Comparison of ENCODE assay signal across 8 cellular contexts in genomic region chr20:17568972-17569471, GRCh38. TPM values are rescaled to one million over a fixed set of nuclear protein-coding genes. Genes with fewer than 3 reads are reported as not detected.
DNase-seq lines count a peak whose midpoint lies in the region; FAIRE-seq and TF ChIP-seq lines count a peak whose summit lies in the region.

No MANE protein-coding gene starts in this region.

- no peak overlapping the region for H3K27ac Mint-ChIP-seq in activated T-cell treated with anti-CD3 and anti-CD28 coated beads, Interleukin-2, amount 50 U/mL, for 24 hours

- H3K4me3 ChIP-seq in fibroblast of lung (replicated peaks in 1 of 4; ENCODE audit: control extremely low read depth in 1 of 4, insufficient read depth in 1 of 4, low read depth in 3 of 4, low read length in 4 of 4): peak overlapping the region; percentile 13 to 88 (median 48)
- peak overlapping the region; percentile 92 for H3K4me3 ChIP-seq in mucosa of rectum (ENCODE audit: low read length in 2 of 2)
- peak overlapping the region; percentile 87 for H3K4me3 ChIP-seq in thymus (ENCODE audit: low read length)

- peaks cover 6% of the 10 kb centered on the region for H3K36me3 Mint-ChIP-seq in activated T-cell treated with anti-CD3 and anti-CD28 coated beads, Interleukin-2, amount 50 U/mL, for 24 hours (ENCODE audit: low read depth)

- no peaks in the 10 kb centered on the region for H3K9me3 ChIP-seq in fibroblast of lung (ENCODE audit: control insufficient read depth, insufficient read depth, low read depth, low read length)
- no peaks in the 10 kb centered on the region for H3K9me3 ChIP-seq in mucosa of rectum (ENCODE audit: control insufficient read depth in 2 of 2, low read length in 2 of 2)
- H3K9me3 ChIP-seq in thymus (ENCODE audit: control insufficient read depth): no peaks in the 10 kb centered on the region

- H3K4me2 ChIP-seq in fibroblast of lung (ENCODE audit: extremely low read depth, insufficient read depth, low read length): peak overlapping the region; percentile 81

- no peaks in the 10 kb centered on the region for H3K9me3 Mint-ChIP-seq in activated T-cell treated with anti-CD3 and anti-CD28 coated beads, Interleukin-2, amount 50 U/mL, for 24 hours

- TF ChIP-seq CTCF in fibroblast of lung (conservative IDR thresholded peaks at IDR 0.05 in 1 of 2, IDR thresholded peaks at IDR 0.05 in 1 of 2; ENCODE audit: low read depth in 1 of 2, low read length in 2 of 2): no peak

- H3K36me3 ChIP-seq in fibroblast of lung (ENCODE audit: control insufficient read depth, insufficient read depth, low read length) (peaks cover 3% of the 10 kb centered on the region), mucosa of rectum (ENCODE audit: control insufficient read depth in 2 of 2, insufficient read depth in 2 of 2, low read length in 2 of 2) (no peaks in the 10 kb centered on the region), thymus (ENCODE audit: control insufficient read depth, insufficient read depth) (no peaks in the 10 kb centered on the region)

- H3K4me3 Mint-ChIP-seq in activated T-cell treated with anti-CD3 and anti-CD28 coated beads, Interleukin-2, amount 50 U/mL, for 24 hours: peak overlapping the region; percentile 89

- DNase-seq in NCI-H1092 treated with DMSO at 0.1 percent for 48 hours (lab: John Stamatoyannopoulos, UW) (peak; percentile 15), NCI-H1092 (lab: John Stamatoyannopoulos, UW) (no peak), NCI-H2171 treated with DMSO at 0.1 percent for 48 hours (lab: John Stamatoyannopoulos, UW) (peak; percentile 89), fibroblast of lung (ENCODE audit: low read depth in 2 of 2) (peak; percentile 97 to 99), GM19239 (ENCODE audit: insufficient read length, low spot score) (no peak)
- peak; percentile 38 for DNase-seq in activated T-cell treated with anti-CD3 and anti-CD28 coated beads, Interleukin-2, amount 50 U/mL, for 24 hours

- peaks cover 7% of the 10 kb centered on the region for H4K20me1 ChIP-seq in fibroblast of lung (ENCODE audit: control insufficient read depth, extremely low read depth, insufficient read depth, low read length)

- H3K4me1 ChIP-seq in fibroblast of lung (ENCODE audit: control insufficient read depth, extremely low read depth, insufficient read depth, low read length) (peaks cover 10% of the 10 kb centered on the region), mucosa of rectum (ENCODE audit: control insufficient read depth in 2 of 2, insufficient read depth in 2 of 2, low read length in 2 of 2) (peaks cover 29 to 42% of the 10 kb centered on the region in 2 donors), thymus (ENCODE audit: control insufficient read depth, insufficient read depth, low read length) (peaks cover 2% of the 10 kb centered on the region)

- peaks cover 41% of the 10 kb centered on the region for H3K79me2 ChIP-seq in fibroblast of lung (ENCODE audit: control insufficient read depth, insufficient read depth, low read length)

- H3K9ac ChIP-seq in fibroblast of lung (ENCODE audit: insufficient read depth, low read length) (peak overlapping the region; percentile 57), mucosa of rectum (ENCODE audit: low read depth in 1 of 2, low read length in 2 of 2) (peak overlapping the region; percentile 49 to 65)

- no peak overlapping the region for H2AFZ ChIP-seq in fibroblast of lung (ENCODE audit: low read length)

- H3K27me3 Mint-ChIP-seq in activated T-cell treated with anti-CD3 and anti-CD28 coated beads, Interleukin-2, amount 50 U/mL, for 24 hours: peaks cover 17% of the 10 kb centered on the region

- H3K27me3 ChIP-seq in fibroblast of lung (ENCODE audit: control insufficient read depth, insufficient read depth, low read length) (no peaks in the 10 kb centered on the region), mucosa of rectum (ENCODE audit: control insufficient read depth in 2 of 2, insufficient read depth in 2 of 2, low read length in 2 of 2) (no peaks in the 10 kb centered on the region), thymus (ENCODE audit: control insufficient read depth, insufficient read depth) (peaks cover 15% of the 10 kb centered on the region)

- peaks cover 28% of the 10 kb centered on the region for H3K4me1 Mint-ChIP-seq in activated T-cell treated with anti-CD3 and anti-CD28 coated beads, Interleukin-2, amount 50 U/mL, for 24 hours (ENCODE audit: low read depth)

- H3K27ac ChIP-seq in fibroblast of lung (ENCODE audit: insufficient read depth, low read length) (peak overlapping the region; percentile 86), mucosa of rectum (ENCODE audit: low read depth in 2 of 2, low read length in 2 of 2) (peak overlapping the region; percentile 97 to 98), thymus (ENCODE audit: low read depth) (no peak overlapping the region)

- no peak for FAIRE-seq in GM19239 (lab: Jason Lieb, UNC)

- WGBS in thymus: 5% methylated on average over 37 of the region's 37 CpGs

RNA-seq across cellular contexts. Expression of gene DSTN, which starts 0.9 kb away (rescaled TPM):
- 249 and 289 TPM in 2 replicates for total RNA-seq in fibroblast of lung
- polyA plus RNA-seq in fibroblast of lung (276 and 737 TPM in 2 replicates), thymus (310 TPM)
- polyA plus RNA-seq in fibroblast of lung (2012): 439 and 919 TPM in 2 replicates
- 5.4 and 10.3 TPM in 2 replicates for polyA minus RNA-seq in fibroblast of lung (ENCODE audit: low replicate concordance)

RNA-seq across cellular contexts. Expression of gene BFSP1, which starts 37.8 kb away (rescaled TPM):
- total RNA-seq in fibroblast of lung: 1.8 and 2.3 TPM in 2 replicates
- 1.5 TPM in 2 replicates for polyA plus RNA-seq in fibroblast of lung
- 1.3 and 1.9 TPM in 2 replicates for polyA plus RNA-seq in fibroblast of lung (2012)
- polyA minus RNA-seq in fibroblast of lung (ENCODE audit: low replicate concordance): not detected in 2 replicates
- polyA plus RNA-seq in thymus: 0.27 TPM

Comparison
In these comparisons a context has a peak if more than half of its experiments do, and no peak if none do; other contexts are left out.
1. DNase-seq: peak in NCI-H1092 treated with DMSO at 0.1 percent for 48 hours (single experiment), NCI-H2171 treated with DMSO at 0.1 percent for 48 hours (single experiment), activated T-cell treated with anti-CD3 and anti-CD28 coated beads, Interleukin-2, amount 50 U/mL, for 24 hours (single experiment) and fibroblast of lung (2 of 2); none in NCI-H1092 (single experiment) and GM19239 (single experiment).
2. Peak in every context shown above with its lines, with median percentiles within 50 percentile points of each other: H3K4me3 ChIP-seq.